17 cellular contexts compared by ENCODE assay signal in genomic region chr4:31422006-31422405, GRCh38.
DNase-seq lines count a peak whose midpoint lies in the region; TF ChIP-seq lines count a peak whose summit lies in the region.
"Had no signal": no experiment of that assay in that cellular context is flagged by ENCODE, and none has a peak within 500 bp of the region (broad histone marks: within the 10 kb centered on the region; RNA-seq: fewer than 3 reads in every experiment).

No MANE protein-coding gene starts in this region.

- H3K4me3 Mint-ChIP-seq in nephron progenitor cell (no peak overlapping the region), mesothelial cell of epicardium (no peak overlapping the region)
- H3K4me3 Mint-ChIP-seq: CD14-positive monocyte; CD4-positive, alpha-beta memory T cell; GM23338 had no signal

- H3K27ac Mint-ChIP-seq in nephron progenitor cell: no peak overlapping the region
- H3K27ac Mint-ChIP-seq in mesothelial cell of epicardium: no peak overlapping the region
- H3K27ac Mint-ChIP-seq: CD14-positive monocyte; CD4-positive, alpha-beta memory T cell; GM23338 had no signal

- no peak overlapping the region for H3K9ac ChIP-seq in SU-DHL-6 (ENCODE audit: low read length)
- H3K9ac ChIP-seq: BLaER1 had no signal

- no peaks in the 10 kb centered on the region for H3K9me3 ChIP-seq in SU-DHL-6 (ENCODE audit: insufficient read depth, low read length)
- H3K9me3 ChIP-seq: BLaER1 had no signal

- no peak overlapping the region for H3K4me3 ChIP-seq in SU-DHL-6 (ENCODE audit: insufficient read depth, low read length, poor library complexity, severe bottlenecking)
- H3K4me3 ChIP-seq: BLaER1, GM23338, K562 had no signal

- no peak for TF ChIP-seq CTCF in SU-DHL-6 (IDR thresholded peaks at IDR 0.05; ENCODE audit: insufficient read depth, low read length, poor library complexity, severe bottlenecking)
- no peak for TF ChIP-seq CTCF in nephron progenitor cell (IDR thresholded peaks at IDR 0.05)
- TF ChIP-seq CTCF in mesothelial cell of epicardium (IDR thresholded peaks at IDR 0.05; ENCODE audit: unreplicated experiment): no peak

- H3K27me3 Mint-ChIP-seq in nephron progenitor cell (ENCODE audit: low read depth, poor library complexity) (no peaks in the 10 kb centered on the region), mesothelial cell of epicardium (ENCODE audit: low read depth) (no peaks in the 10 kb centered on the region)
- H3K27me3 Mint-ChIP-seq: CD4-positive, alpha-beta memory T cell had no signal

- H3K27me3 ChIP-seq in SU-DHL-6 (ENCODE audit: low read length): no peaks in the 10 kb centered on the region
- H3K27me3 ChIP-seq: BLaER1 had no signal

- peaks cover 10% of the 10 kb centered on the region for H3K4me1 Mint-ChIP-seq in nephron progenitor cell
- H3K4me1 Mint-ChIP-seq in mesothelial cell of epicardium: no peaks in the 10 kb centered on the region
- H3K4me1 Mint-ChIP-seq: CD14-positive monocyte; CD4-positive, alpha-beta memory T cell; GM23338 had no signal

- no peaks in the 10 kb centered on the region for H4K20me1 ChIP-seq in SU-DHL-6 (ENCODE audit: low read depth, low read length)
- H4K20me1 ChIP-seq: BLaER1 had no signal

- no peaks in the 10 kb centered on the region for H3K79me2 ChIP-seq in SU-DHL-6 (ENCODE audit: insufficient read depth, low read length)

- no peaks in the 10 kb centered on the region for H3F3A ChIP-seq in SU-DHL-6 (ENCODE audit: insufficient read depth)

- H3K9me3 Mint-ChIP-seq in nephron progenitor cell: no peaks in the 10 kb centered on the region
- H3K9me3 Mint-ChIP-seq in mesothelial cell of epicardium: peaks cover 11% of the 10 kb centered on the region
- H3K9me3 Mint-ChIP-seq: CD14-positive monocyte, GM23338 had no signal

- H3K4me2 ChIP-seq in SU-DHL-6 (ENCODE audit: low read depth, low read length, poor library complexity, severe bottlenecking): no peak overlapping the region
- H3K4me2 ChIP-seq: BLaER1, GM23338 had no signal

- H2AFZ ChIP-seq in SU-DHL-6 (ENCODE audit: low read depth, low read length, severe bottlenecking): peak overlapping the region; percentile 60
- H2AFZ ChIP-seq: GM23338 had no signal

- no peaks in the 10 kb centered on the region for H3K9me2 ChIP-seq in SU-DHL-6 (replicated peaks; ENCODE audit: insufficient read depth, low read length)

- H3K27ac ChIP-seq in SU-DHL-6 (ENCODE audit: low read depth, low read length): no peak overlapping the region
- H3K27ac ChIP-seq: BLaER1 had no signal

- no peaks in the 10 kb centered on the region for H3K36me3 ChIP-seq in SU-DHL-6 (ENCODE audit: low read length)
- H3K36me3 ChIP-seq: BLaER1 had no signal

- DNase-seq in ELR (ENCODE audit: low read depth) (peak; percentile 59), HT1080 (ENCODE audit: low read depth) (peak; percentile 37), foreskin melanocyte (peak; percentile 36), nephron progenitor cell (no peak), NCI-H82 treated with DMSO at 0.1 percent for 48 hours (lab: John Stamatoyannopoulos, UW; ENCODE audit: unreplicated experiment) (no peak), mesothelial cell of epicardium (ENCODE audit: low spot score in 2 of 2, unreplicated experiment in 2 of 2) (no peak), SHP77 treated with DMSO at 0.1 percent for 48 hours (lab: John Stamatoyannopoulos, UW) (no peak)
- DNase-seq: 8988T; CD4-positive, alpha-beta memory T cell; DND-41; EL; IMR-90 had no signal

- no peaks in the 10 kb centered on the region for H3K36me3 Mint-ChIP-seq in nephron progenitor cell (ENCODE audit: low read depth)
- H3K36me3 Mint-ChIP-seq in mesothelial cell of epicardium: peaks cover 1% of the 10 kb centered on the region
- H3K36me3 Mint-ChIP-seq: CD14-positive monocyte; CD4-positive, alpha-beta memory T cell had no signal

Comparison
In these comparisons a context has a peak if more than half of its experiments do, and no peak if none do; other contexts are left out.
1. DNase-seq: peak in ELR (single experiment), HT1080 (single experiment) and foreskin melanocyte (single experiment); none in nephron progenitor cell (single experiment), NCI-H82 treated with DMSO at 0.1 percent for 48 hours (single experiment), mesothelial cell of epicardium (0 of 2) and SHP77 treated with DMSO at 0.1 percent for 48 hours (single experiment).